ENCODE assay signal across 9 cellular contexts in genomic region chr6:26550250-26550993, GRCh38. TPM values are rescaled to one million over a fixed set of nuclear protein-coding genes. Genes with fewer than 3 reads are reported as not detected.
DNase-seq lines count a peak whose midpoint lies in the region; ATAC-seq, FAIRE-seq and TF ChIP-seq lines count a peak whose summit lies in the region.
"Had no signal": no experiment of that assay in that cellular context is flagged by ENCODE, and none has a peak within 500 bp of the region (broad histone marks: within the 10 kb centered on the region; RNA-seq: fewer than 3 reads in every experiment).

No MANE protein-coding gene starts in this region.

- H3K9ac ChIP-seq in endothelial cell of umbilical vein (replicated peaks; ENCODE audit: extremely low read depth, insufficient read depth, low read length), result peak overlapping the region; percentile 20

- DNase-seq in NK-92 treated with Interleukin-12 subunit alpha and Interleukin-12 subunit beta, amount 100 ng/mL, for 24 hours (lab: John Stamatoyannopoulos, UW), result peak; percentile 71
- DNase-seq in NK-92 (lab: John Stamatoyannopoulos, UW; ENCODE audit: unreplicated experiment), result no peak
- peak; percentile 90 for DNase-seq in NCI-H2227 (lab: John Stamatoyannopoulos, UW; ENCODE audit: unreplicated experiment)
- peak; percentile 73 for DNase-seq in activated CD4-positive, alpha-beta T cell treated with anti-CD3 and anti-CD28 coated beads for 48 hours
- DNase-seq in endothelial cell of umbilical vein (ENCODE audit: low read depth, low spot score), result peak; percentile 32
- peak; percentile 68 for DNase-seq in transverse colon

- intact Hi-C loops in endothelial cell of umbilical vein (cut with micrococcal nuclease) (loop anchor here (10.0 kb wide), 2 partner anchors 376 to 526 kb away; a partner anchor contains a TSS), transverse colon (cut with DNase I; ENCODE audit: low total_unique reads) (no loop called here)

- no peak for ATAC-seq in HG03521 (IDR thresholded peaks at IDR 0.05; ENCODE audit: unreplicated experiment)

- peak overlapping the region; percentile 93 for H2AFZ ChIP-seq in endothelial cell of umbilical vein (ENCODE audit: low read depth, low read length)

- H3K4me3 ChIP-seq in endothelial cell of umbilical vein (replicated peaks in 1 of 3; ENCODE audit: insufficient read depth in 1 of 3, low read depth in 1 of 3, low read length in 3 of 3) (peak overlapping the region; percentile 52 to 68 (median 54)), muscle layer of duodenum (ENCODE audit: low read depth in 1 of 2, low read length in 2 of 2) (peak overlapping the region; percentile 64 to 77), transverse colon (peak overlapping the region; percentile 27 to 65 (median 44))

- BruUV-seq in endothelial cell of umbilical vein (replicated peaks; lab: Mats Ljungman, UMichigan), result TSS peak; percentile 83

- H3K36me3 ChIP-seq in endothelial cell of umbilical vein (ENCODE audit: control insufficient read depth in 2 of 2, extremely low read depth in 1 of 2, insufficient read depth in 2 of 2, low read length in 2 of 2), result peaks cover 0 to 2% of the 10 kb centered on the region in 2 experiments
- peaks cover 5 to 10% of the 10 kb centered on the region in 2 donors for H3K36me3 ChIP-seq in muscle layer of duodenum (ENCODE audit: control insufficient read depth in 1 of 2, insufficient read depth in 2 of 2, low read length in 2 of 2)
- H3K36me3 ChIP-seq in transverse colon, result peaks cover 0 to 7% (median under 1%) of the 10 kb centered on the region in 4 donors

- in situ Hi-C loops in transverse colon (cut with MboI; ENCODE audit: low pct_ligation_motif_present in 1 of 4, low pct_unique_long_range_greater_than_20kb in 1 of 4, low sequenced_read_pairs in 3 of 4), result no loop called here

- dilution Hi-C loops in endothelial cell of umbilical vein (cut with MboI; ENCODE audit: extremely low pct_ligation_motif_present, low sequenced_read_pairs), result no loop called here

- TF ChIP-seq POLR2A in endothelial cell of umbilical vein (IDR thresholded peaks at IDR 0.05; ENCODE audit: low read depth, low read length) (peak; percentile 57), transverse colon (IDR thresholded peaks at IDR 0.05) (no peak)

- no peaks in the 10 kb centered on the region for H3K9me3 ChIP-seq in endothelial cell of umbilical vein (replicated peaks; ENCODE audit: control insufficient read depth, insufficient read depth, low read length)
- H3K9me3 ChIP-seq in muscle layer of duodenum (ENCODE audit: control insufficient read depth in 1 of 2, low read length in 2 of 2), result no peaks in the 10 kb centered on the region
- no peaks in the 10 kb centered on the region for H3K9me3 ChIP-seq in transverse colon

- no peak for TF ChIP-seq EP300 in transverse colon (IDR thresholded peaks at IDR 0.05; ENCODE audit: low read depth)

- FAIRE-seq in endothelial cell of umbilical vein (lab: Jason Lieb, UNC), result peak; percentile 69

- H3K27ac ChIP-seq in endothelial cell of umbilical vein (ENCODE audit: insufficient read depth, low read depth, low read length) (no peak overlapping the region), muscle layer of duodenum (ENCODE audit: low read length) (no peak overlapping the region), transverse colon (peak overlapping the region; percentile 10 to 65 (median 57))
- H3K27ac ChIP-seq: C4-2B had no signal

- H3K9me1 ChIP-seq in endothelial cell of umbilical vein (replicated peaks; ENCODE audit: control insufficient read depth, extremely low read depth, insufficient read depth, low read length), result no peaks in the 10 kb centered on the region

- POLR2A ChIA-PET in endothelial cell of umbilical vein (lab: Charles Lee), result interaction anchor here (0.6 kb wide), 1 partner anchor 11 kb away, joined by 4 read pairs; no protein-coding TSS in a partner anchor

- no peaks in the 10 kb centered on the region for H4K20me1 ChIP-seq in endothelial cell of umbilical vein (replicated peaks; ENCODE audit: control insufficient read depth, extremely low read depth, insufficient read depth, low read length)

- H3K79me2 ChIP-seq in endothelial cell of umbilical vein (ENCODE audit: control insufficient read depth, insufficient read depth, low read length), result no peaks in the 10 kb centered on the region

- 8% methylated on average over 41 of the region's 42 CpGs; no CpG with 5 or more reads in 1 of the 2 donors for WGBS in transverse colon (ENCODE audit: low coverage in 1 of 2), 2 donors

- peaks cover 13% of the 10 kb centered on the region for H3K4me1 ChIP-seq in endothelial cell of umbilical vein (ENCODE audit: control insufficient read depth, extremely low read depth, insufficient read depth, low read length)
- H3K4me1 ChIP-seq in muscle layer of duodenum (ENCODE audit: control insufficient read depth in 1 of 2, insufficient read depth in 2 of 2, low read length in 2 of 2), result no peaks in the 10 kb centered on the region
- peaks cover 0 to 36% (median 14%) of the 10 kb centered on the region in 4 donors for H3K4me1 ChIP-seq in transverse colon

- peak overlapping the region; percentile 63 for H3K4me2 ChIP-seq in endothelial cell of umbilical vein (ENCODE audit: insufficient read depth, low read length)

- H3K27me3 ChIP-seq in endothelial cell of umbilical vein (ENCODE audit: control insufficient read depth in 2 of 2, insufficient read depth in 2 of 2, low read length in 2 of 2), result no peaks in the 10 kb centered on the region
- no peaks in the 10 kb centered on the region for H3K27me3 ChIP-seq in muscle layer of duodenum (ENCODE audit: low read depth, low read length)
- no peaks in the 10 kb centered on the region for H3K27me3 ChIP-seq in transverse colon

- CTCF ChIA-PET in endothelial cell of umbilical vein (lab: Charles Lee), result interaction anchor here (1.1 to 4.4 kb wide), 3 partner anchors 8 to 209 kb away, joined by 3 to 23 read pairs (median 3); partner anchors contain the start of gene HMGN4

- TF ChIP-seq CTCF in endothelial cell of umbilical vein (IDR thresholded peaks at IDR 0.05; ENCODE audit: extremely low read depth in 1 of 2, insufficient read depth in 1 of 2, low read depth in 1 of 2, low read length in 2 of 2) (peak in 1 of 2 donors; percentile 3), transverse colon (IDR thresholded peaks at IDR 0.05) (no peak)

TF ChIP-seq in endothelial cell of umbilical vein, 7 proteins besides CTCF, POLR2A, EP300 and RAD21:
- TF ChIP-seq GATA2 (IDR thresholded peaks at IDR 0.05; ENCODE audit: insufficient read depth, insufficient read length, low read depth, low read length) (no peak), FOS (IDR thresholded peaks at IDR 0.05; ENCODE audit: borderline replicate concordance, insufficient read depth, low read length) (no peak), JUN (IDR thresholded peaks at IDR 0.05; ENCODE audit: borderline replicate concordance, insufficient read depth, insufficient read length, low read depth) (no peak), MYC (IDR thresholded peaks at IDR 0.05; ENCODE audit: low read depth, low read length) (no peak), POLR2AphosphoS5 (IDR thresholded peaks at IDR 0.05; ENCODE audit: insufficient read depth, low read depth, low read length) (peak; percentile 19)

RNA-seq across cellular contexts. Expression of gene HMGN4, which starts 12.3 kb away (rescaled TPM):
- 33.7 and 36.9 TPM in 2 replicates for total RNA-seq in endothelial cell of umbilical vein
- 12.3 and 13.1 TPM in 2 replicates for polyA plus RNA-seq in endothelial cell of umbilical vein
- polyA plus RNA-seq in endothelial cell of umbilical vein (2011; cell fraction: cytosol; rRNA removed), result 25.9 and 32.8 TPM in 2 replicates
- polyA plus RNA-seq in endothelial cell of umbilical vein (2011; cell fraction: nucleus; rRNA removed), result 14.0 and 17.9 TPM in 2 replicates
- polyA plus RNA-seq in endothelial cell of umbilical vein (2012), result 28.5 and 43.6 TPM in 2 replicates
- 17.4 and 18.0 TPM in 2 replicates for polyA minus RNA-seq in endothelial cell of umbilical vein
- polyA minus RNA-seq in endothelial cell of umbilical vein (2011; cell fraction: cytosol; rRNA and poly(A)+ RNA removed), result 15.0 TPM
- polyA minus RNA-seq in endothelial cell of umbilical vein (2011; cell fraction: nucleus; rRNA and poly(A)+ RNA removed), result 3.8 and 7.7 TPM in 2 replicates
- total RNA-seq in transverse colon, result 10 to 100 TPM; 20.3 to 69.6 (median 62.8) TPM

RNA-seq across cellular contexts. Expression of gene ABT1, which starts 46.3 kb away (rescaled TPM):
- total RNA-seq in endothelial cell of umbilical vein (18.5 and 20.1 TPM in 2 replicates), transverse colon (10 to 100 TPM in 3 of 4 donors, 1 to 10 TPM in 1; 5.6 to 16.5 (median 12.4) TPM)
- 22.2 and 25.8 TPM in 2 replicates for polyA plus RNA-seq in endothelial cell of umbilical vein
- polyA plus RNA-seq in endothelial cell of umbilical vein (2011; cell fraction: cytosol; rRNA removed), result 15.3 and 19.2 TPM in 2 replicates
- polyA plus RNA-seq in endothelial cell of umbilical vein (2011; cell fraction: nucleus; rRNA removed), result 10.7 and 11.0 TPM in 2 replicates
- 12.0 and 13.5 TPM in 2 replicates for polyA plus RNA-seq in endothelial cell of umbilical vein (2012)
- 17.7 and 18.1 TPM in 2 replicates for polyA minus RNA-seq in endothelial cell of umbilical vein
- 10.7 TPM for polyA minus RNA-seq in endothelial cell of umbilical vein (2011; cell fraction: cytosol; rRNA and poly(A)+ RNA removed)
- 14.0 and 15.7 TPM in 2 replicates for polyA minus RNA-seq in endothelial cell of umbilical vein (2011; cell fraction: nucleus; rRNA and poly(A)+ RNA removed)

RNA-seq across cellular contexts. Expression of gene BTN1A1, which starts 50.3 kb away (rescaled TPM):
- total RNA-seq in endothelial cell of umbilical vein (not detected in 2 replicates), transverse colon (under 1 TPM in 1 of 4 donors, not detected in 3; 0.32 TPM)
- not detected in 2 replicates for polyA plus RNA-seq in endothelial cell of umbilical vein
- not detected in 2 replicates for polyA plus RNA-seq in endothelial cell of umbilical vein (2011; cell fraction: cytosol; rRNA removed)
- not detected in 2 replicates for polyA plus RNA-seq in endothelial cell of umbilical vein (2011; cell fraction: nucleus; rRNA removed)
- not detected in 2 replicates for polyA plus RNA-seq in endothelial cell of umbilical vein (2012)
- not detected in 2 replicates for polyA minus RNA-seq in endothelial cell of umbilical vein
- polyA minus RNA-seq in endothelial cell of umbilical vein (2011; cell fraction: cytosol; rRNA and poly(A)+ RNA removed), result not detected
- polyA minus RNA-seq in endothelial cell of umbilical vein (2011; cell fraction: nucleus; rRNA and poly(A)+ RNA removed), result not detected in 2 replicates

Comparison
In these comparisons a context has a peak if more than half of its experiments do, and no peak if none do; other contexts are left out.
1. H3K27ac ChIP-seq: peak in transverse colon (4 of 4); none in endothelial cell of umbilical vein (single experiment) and muscle layer of duodenum (single experiment).
2. Peak in every context shown above with its lines, with median percentiles within 50 percentile points of each other: H3K4me3 ChIP-seq.